ENCODE assay signal across 23 cellular contexts in the genomic region with DNA sequence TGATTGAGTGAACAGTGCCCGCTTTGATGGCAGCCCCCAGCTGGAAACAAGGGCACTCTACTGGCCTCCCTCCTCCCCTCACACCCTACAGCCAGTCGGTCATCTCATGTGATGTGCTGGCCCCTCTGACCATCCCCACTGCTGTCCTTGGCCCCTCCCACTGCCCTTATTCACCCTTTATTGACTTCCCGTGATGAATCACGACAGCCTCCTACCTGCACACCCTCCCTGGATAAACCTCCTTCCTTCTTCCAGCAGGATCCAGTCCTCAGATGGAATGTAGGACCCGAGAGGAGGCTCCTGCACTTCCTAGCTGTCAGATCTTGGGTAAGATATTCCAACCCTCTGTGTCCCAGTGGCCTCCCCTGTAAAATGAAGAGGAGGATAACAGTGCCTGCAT.
"Had no signal": no experiment of that assay in that cellular context is flagged by ENCODE, and none has a peak within 500 bp of the region (broad histone marks: within the 10 kb centered on the region; RNA-seq: fewer than 3 reads in every experiment).

No MANE protein-coding gene starts in this region.

- H3K9ac ChIP-seq: SK-N-SH had no signal

- H3K4me2 ChIP-seq: SK-N-SH had no signal

- H3K27ac ChIP-seq: HL-60, RWPE1 had no signal

- H3K4me3 ChIP-seq: MG63 had no signal

- H3K27me3 ChIP-seq: MG63 had no signal

- FAIRE-seq: HTR-8/SVneo had no signal

- ATAC-seq: Panc1 had no signal

- DNase-seq: Karpas-422, KG1, MG63, NCI-H1092, NCI-H1105 treated with DMSO at 0.1 percent for 48 hours, NCI-H1436, NCI-H1694 treated with DMSO at 0.1 percent for 48 hours, NCI-H1930, NCI-H2081, NCI-H2107, NCI-H226, NCI-H446, NCI-H510A, NCI-H524 treated with DMSO at 0.1 percent for 48 hours, NCI-H69, NCI-H774, SHP77, SK-N-SH, SW 1271 had no signal

- H3K36me3 ChIP-seq: MG63 had no signal
